Comparison of ENCODE assay signal across 18 cellular contexts in the genomic region with DNA sequence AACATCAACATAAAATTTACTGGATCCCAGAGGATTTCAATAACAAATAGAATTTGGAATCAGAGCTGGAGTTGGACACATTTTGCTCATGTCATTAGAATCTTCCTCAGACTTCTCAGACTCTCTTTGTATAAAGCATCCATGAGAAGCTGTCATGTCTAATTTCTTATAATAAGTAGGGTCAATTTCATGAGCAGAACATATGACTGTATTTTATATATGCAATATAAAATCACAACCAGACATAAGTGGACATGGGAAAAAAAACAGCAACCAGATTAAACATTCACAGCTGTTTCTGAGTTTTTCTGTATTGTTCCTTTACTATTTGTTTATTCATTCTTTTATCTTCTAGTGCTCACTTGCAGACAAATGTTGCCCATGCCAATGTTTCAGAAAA.
"Had no signal": no experiment of that assay in that cellular context is flagged by ENCODE, and none has a peak within 500 bp of the region (broad histone marks: within the 10 kb centered on the region; RNA-seq: fewer than 3 reads in every experiment).

No MANE protein-coding gene starts in this region.

- H3K4me3 ChIP-seq: heart right ventricle, ovary, right atrium auricular region, sigmoid colon, skin epidermis, tibial artery, upper lobe of left lung, uterus had no signal

- ATAC-seq: esophagus mucosa; left lobe of liver; naive thymus-derived CD4-positive, alpha-beta T cell had no signal

- DNase-seq: cortex of kidney; effector memory CD4-positive, alpha-beta T cell; heart right ventricle; hypothalamus; naive thymus-derived CD4-positive, alpha-beta T cell; nephron progenitor cell; ovary; sigmoid colon; stimulated activated CD4-positive, alpha-beta T cell treated with anti-CD3 and anti-CD28 coated beads, Interleukin-12 subunit alpha, Interleukin-12 subunit beta, amount 100 ng/mL, for 4 hours; stimulated activated CD4-positive, alpha-beta T cell treated with anti-CD3 and anti-CD28 coated beads, Interleukin-2, amount 100 ng/mL, for 48 hours; tibial artery; upper lobe of left lung; uterus had no signal

- H3K4me1 ChIP-seq: uterus had no signal

- H3K27me3 ChIP-seq: heart right ventricle, neutrophil, ovary, right atrium auricular region, sigmoid colon, tibial artery, upper lobe of left lung, uterus had no signal

- H3K27ac ChIP-seq: heart right ventricle, neutrophil, ovary, right atrium auricular region, sigmoid colon, skin epidermis, tibial artery, upper lobe of left lung, uterus had no signal

- H3K9me3 ChIP-seq: heart right ventricle, neutrophil, ovary, right atrium auricular region, sigmoid colon, tibial artery, upper lobe of left lung, uterus had no signal

- H3K36me3 ChIP-seq: heart right ventricle, neutrophil, ovary, right atrium auricular region, sigmoid colon, tibial artery, upper lobe of left lung, uterus had no signal
